In the genomic region with DNA sequence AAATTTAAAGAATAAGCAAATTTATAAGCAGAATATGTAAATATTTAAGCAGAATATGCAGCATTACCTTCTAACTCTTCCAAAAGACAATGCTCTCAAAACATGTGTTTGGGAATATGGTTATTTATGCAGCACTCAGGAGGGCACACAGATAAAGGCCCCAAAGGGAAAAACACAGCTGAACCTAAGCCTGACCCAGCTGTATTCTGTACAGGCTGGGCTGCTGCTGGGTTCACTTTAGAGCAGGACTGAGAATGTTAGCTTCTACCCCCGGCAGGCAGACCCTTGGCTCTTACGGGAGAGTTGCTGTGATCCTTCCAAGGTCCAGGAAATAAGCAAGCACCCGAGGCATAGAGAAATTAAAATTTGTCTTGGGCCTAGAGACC, we compare ENCODE assay signal across 22 cellular contexts. TPM values are rescaled to one million over a fixed set of nuclear protein-coding genes. Genes with fewer than 3 reads are reported as not detected.
DNase-seq lines count a peak whose midpoint lies in the region; ATAC-seq and TF ChIP-seq lines count a peak whose summit lies in the region.
"Had no signal": no experiment of that assay in that cellular context is flagged by ENCODE, and none has a peak within 500 bp of the region (broad histone marks: within the 10 kb centered on the region; RNA-seq: fewer than 3 reads in every experiment).

No MANE protein-coding gene starts in this region.

- TF ChIP-seq EP300 in suprapubic skin (IDR thresholded peaks at IDR 0.05) = no peak

- DNase-seq in body of pancreas = no peak
- DNase-seq in suprapubic skin (ENCODE audit: low spot score in 2 of 2) = no peak
- DNase-seq in amygdala (lab: John Stamatoyannopoulos, UW) = no peak
- no peak for DNase-seq in HUDEP-2 (lab: John Stamatoyannopoulos, UW; ENCODE audit: unreplicated experiment in 76 of 76)
- DNase-seq: activated CD4-positive, alpha-beta T cell treated with anti-CD3 and anti-CD28 coated beads for 36 hours; activated gamma-delta T cell; activated naive CD8-positive, alpha-beta T cell treated with anti-CD3 and anti-CD28 coated beads, Interleukin-2, amount 50 U/mL, for 24 hours; colonic mucosa; NCI-H1092; NCI-H187 treated with DMSO at 0.1 percent for 48 hours; NCI-H526 treated with DMSO at 0.1 percent for 48 hours; RPMI8226; stimulated activated naive CD4-positive, alpha-beta T cell treated with Interleukin-2 at 50 U/mL for 16 hours; T-helper 17 cell; thyroid gland had no signal

- H3K4me3 ChIP-seq in HUES64 (ENCODE audit: low read length) (no peak overlapping the region), body of pancreas (no peak overlapping the region), muscle layer of colon (ENCODE audit: low read depth in 1 of 2, low read length in 2 of 2) (peak overlapping the region in 1 of 2 donors; percentile 2), suprapubic skin (no peak overlapping the region)
- H3K4me3 ChIP-seq: colonic mucosa, gastroesophageal sphincter, SK-N-MC, thyroid gland had no signal

- no peak overlapping the region for H3K9ac ChIP-seq in HUES64 (ENCODE audit: low read depth, low read length)
- H3K9ac ChIP-seq in muscle layer of colon (ENCODE audit: low read length) = no peak overlapping the region
- H3K9ac ChIP-seq: parathyroid adenoma had no signal

- H3K27me3 ChIP-seq in HUES64 (ENCODE audit: insufficient read depth, low read length) = no peaks in the 10 kb centered on the region
- H3K27me3 ChIP-seq in body of pancreas = no peaks in the 10 kb centered on the region
- H3K27me3 ChIP-seq in muscle layer of colon (ENCODE audit: control insufficient read depth in 1 of 2, insufficient read depth in 2 of 2, low read length in 2 of 2) = no peaks in the 10 kb centered on the region
- H3K27me3 ChIP-seq in suprapubic skin = no peaks in the 10 kb centered on the region
- H3K27me3 ChIP-seq: colonic mucosa, gastroesophageal sphincter, thyroid gland had no signal

- H3K4me1 ChIP-seq in HUES64 (ENCODE audit: insufficient read depth, low read length) (peaks cover 58% of the 10 kb centered on the region), body of pancreas (peaks cover 68% of the 10 kb centered on the region), muscle layer of colon (ENCODE audit: insufficient read depth, low read length) (peaks cover 26% of the 10 kb centered on the region), suprapubic skin (peaks cover 39% of the 10 kb centered on the region)
- H3K4me1 ChIP-seq: parathyroid adenoma had no signal

- intact Hi-C loops in body of pancreas (cut with DNase I) = no loop called here

- H3K9me3 ChIP-seq in HUES64 (ENCODE audit: insufficient read depth, low read depth, low read length) (no peaks in the 10 kb centered on the region), body of pancreas (no peaks in the 10 kb centered on the region), muscle layer of colon (ENCODE audit: low read length) (no peaks in the 10 kb centered on the region), suprapubic skin (no peaks in the 10 kb centered on the region)
- H3K9me3 ChIP-seq: colonic mucosa, gastroesophageal sphincter, thyroid gland had no signal

- TF ChIP-seq CTCF in body of pancreas (IDR thresholded peaks at IDR 0.05) (no peak), suprapubic skin (IDR thresholded peaks at IDR 0.05) (no peak)

- WGBS in HUES64 = 78% methylated on average over 3 of the region's 3 CpGs
- 32 to 34% methylated on average over 3 of the region's 3 CpGs for WGBS in body of pancreas, 2 donors
- 47% methylated on average over 3 of the region's 3 CpGs for WGBS in suprapubic skin

- no peaks in the 10 kb centered on the region for H3K36me3 ChIP-seq in HUES64 (ENCODE audit: insufficient read depth, low read length)
- H3K36me3 ChIP-seq in body of pancreas (replicated peaks in 1 of 2; ENCODE audit: insufficient read depth in 1 of 2, low read depth in 2 of 2) = no peaks in the 10 kb centered on the region
- H3K36me3 ChIP-seq in muscle layer of colon (ENCODE audit: insufficient read depth, low read length) = no peaks in the 10 kb centered on the region
- no peaks in the 10 kb centered on the region for H3K36me3 ChIP-seq in suprapubic skin
- H3K36me3 ChIP-seq: colonic mucosa, gastroesophageal sphincter, thyroid gland had no signal

- TF ChIP-seq POLR2A in body of pancreas (IDR thresholded peaks at IDR 0.05) (no peak), suprapubic skin (IDR thresholded peaks at IDR 0.05) (no peak)

- ATAC-seq in body of pancreas (no peak), HG02973 (IDR thresholded peaks at IDR 0.05; ENCODE audit: unreplicated experiment) (no peak)
- ATAC-seq: activated CD4-positive, alpha-beta T cell treated with anti-CD3 and anti-CD28 coated beads for 36 hours; activated naive CD8-positive, alpha-beta T cell treated with anti-CD3 and anti-CD28 coated beads, Interleukin-2, amount 50 U/mL, for 24 hours; gastroesophageal sphincter; sciatic nerve; T-helper 17 cell had no signal

- H3K27ac ChIP-seq in HUES64 (ENCODE audit: low read depth, low read length) = peak overlapping the region; percentile 50; the same call in 1 of the 2 replicates
- H3K27ac ChIP-seq in body of pancreas = peak overlapping the region; percentile 78 to 86 (median 80)
- H3K27ac ChIP-seq in muscle layer of colon (ENCODE audit: low read depth, low read length) = peak overlapping the region; percentile 66
- peak overlapping the region; percentile 24 for H3K27ac ChIP-seq in suprapubic skin
- H3K27ac ChIP-seq: colonic mucosa, gastroesophageal sphincter, parathyroid adenoma, SK-N-MC, thyroid gland had no signal

RNA-seq across cellular contexts. Expression of a gene that starts 37.3 kb away (rescaled TPM):
- polyA plus RNA-seq in HUES64 (2013, experiment 1 of 2) = 42.1 TPM
- 39.9 TPM for polyA plus RNA-seq in HUES64 (2013, experiment 2 of 2)
- 100 to 1,000 TPM in 1 of 2 donors, 10 to 100 TPM in 1; 74.7 to 106 TPM for total RNA-seq in body of pancreas
- 10 to 100 TPM; 41.6 to 75.8 (median 52.3) TPM for total RNA-seq in suprapubic skin

RNA-seq across cellular contexts. Expression of a gene that starts 54.1 kb away (rescaled TPM):
- polyA plus RNA-seq in HUES64 (2013, experiment 1 of 2) = 41.1 TPM
- polyA plus RNA-seq in HUES64 (2013, experiment 2 of 2) = 42.5 TPM
- total RNA-seq in body of pancreas = under 1 TPM; 0.78 to 0.99 TPM
- 1 to 10 TPM; 2.4 to 3.6 (median 2.6) TPM for total RNA-seq in suprapubic skin

Comparison
In these comparisons a context has a peak if more than half of its experiments do, and no peak if none do; other contexts are left out.
1. H3K27ac ChIP-seq: peak in every context shown above with its lines; median percentile 80 in body of pancreas; 66 in muscle layer of colon; 50 in HUES64; 24 in suprapubic skin.